ENCODE assay signal across 12 cellular contexts in genomic region chr12:47739959-47740358, GRCh38. TPM values are rescaled to one million over a fixed set of nuclear protein-coding genes. Genes with fewer than 3 reads are reported as not detected.
DNase-seq lines count a peak whose midpoint lies in the region; ATAC-seq and TF ChIP-seq lines count a peak whose summit lies in the region.
"Had no signal": no experiment of that assay in that cellular context is flagged by ENCODE, and none has a peak within 500 bp of the region (broad histone marks: within the 10 kb centered on the region; RNA-seq: fewer than 3 reads in every experiment).

No MANE protein-coding gene starts in this region.

- H3K4me3 Mint-ChIP-seq in brain = no peak overlapping the region

- H3K27ac ChIP-seq in temporal lobe (ENCODE audit: low read depth, low read length) (peak overlapping the region; percentile 89), SJCRH30 (no peak overlapping the region)
- H3K27ac ChIP-seq: body of pancreas, SJSA1 had no signal

- no peak overlapping the region for H3K4me3 ChIP-seq in SJCRH30
- H3K4me3 ChIP-seq: body of pancreas, SJSA1 had no signal

- peak overlapping the region in 3 of 5 experiments; percentile 28 to 96 (median 89) for H3K27ac Mint-ChIP-seq in brain

- DNase-seq in activated CD4-positive, CD25-positive, alpha-beta regulatory T cell (lab: John Stamatoyannopoulos, UW) = no peak
- DNase-seq in SJCRH30 = no peak
- DNase-seq in AG08396 (ENCODE audit: low spot score) = no peak
- DNase-seq in activated effector memory CD4-positive, alpha-beta T cell treated with anti-CD3 and anti-CD28 coated beads, Interleukin-2, amount 50 U/mL, for 16 hours = no peak
- DNase-seq: body of pancreas, HCEC 1CT had no signal

- H3K36me3 ChIP-seq in SJCRH30 = no peaks in the 10 kb centered on the region
- H3K36me3 ChIP-seq: SJSA1 had no signal

- peaks cover 9% of the 10 kb centered on the region for H3K27me3 Mint-ChIP-seq in brain

- H3K36me3 Mint-ChIP-seq in brain = no peaks in the 10 kb centered on the region

- peaks cover 88% of the 10 kb centered on the region for H3K4me1 Mint-ChIP-seq in brain

- TF ChIP-seq CTCF in brain (conservative IDR thresholded peaks at IDR 0.05) = no peak

- H3K27me3 ChIP-seq in SJCRH30 = peaks cover 6% of the 10 kb centered on the region; the same call in 1 of the 2 replicates
- H3K27me3 ChIP-seq: body of pancreas, SJSA1 had no signal

- peak; percentile 77 for ATAC-seq in GM19455 (IDR thresholded peaks at IDR 0.05; ENCODE audit: unreplicated experiment)
- ATAC-seq in HG03066 (IDR thresholded peaks at IDR 0.05; ENCODE audit: low read depth, unreplicated experiment) = peak; percentile 53
- ATAC-seq: body of pancreas had no signal

- no peaks in the 10 kb centered on the region for H3K9me3 ChIP-seq in SJCRH30 (replicated peaks)
- H3K9me3 ChIP-seq: body of pancreas, SJSA1 had no signal

- H3K9me3 Mint-ChIP-seq in brain = no peaks in the 10 kb centered on the region

- H3K4me1 ChIP-seq in SJCRH30 = peaks cover 23% of the 10 kb centered on the region

RNA-seq across cellular contexts. Expression of gene ENDOU, which starts 14.7 kb away (rescaled TPM):
- 0.80 TPM for polyA plus RNA-seq in brain (ENCODE audit: insufficient read depth, low read depth, low replicate concordance)
- total RNA-seq in temporal lobe = not detected
- total RNA-seq in SJCRH30 (2014; rRNA removed; shearing (Covaris generic)) = not detected in 2 replicates
- total RNA-seq: body of pancreas, kidney epithelial cell, SJSA1 had no signal

RNA-seq across cellular contexts. Expression of gene RAPGEF3, which starts 18.7 kb away (rescaled TPM):
- 10.3 TPM for polyA plus RNA-seq in brain (ENCODE audit: insufficient read depth, low read depth, low replicate concordance)
- 6.9 TPM for total RNA-seq in temporal lobe
- 0.49 and 0.68 TPM in 2 replicates for total RNA-seq in SJCRH30 (2014; rRNA removed; shearing (Covaris generic))

RNA-seq across cellular contexts. Expression of gene SLC48A1, which starts 33.1 kb away (rescaled TPM):
- 77.4 TPM for polyA plus RNA-seq in brain (ENCODE audit: insufficient read depth, low read depth, low replicate concordance)
- 7.4 TPM for total RNA-seq in temporal lobe
- total RNA-seq in SJCRH30 (2014; rRNA removed; shearing (Covaris generic)) = 1.1 and 1.4 TPM in 2 replicates

RNA-seq across cellular contexts. Expression of gene RPAP3, which starts 34.1 kb away (rescaled TPM):
- 6.2 TPM for polyA plus RNA-seq in brain (ENCODE audit: insufficient read depth, low read depth, low replicate concordance)
- total RNA-seq in temporal lobe = 19.7 TPM
- total RNA-seq in SJCRH30 (2014; rRNA removed; shearing (Covaris generic)) = 56.4 and 70.0 TPM in 2 replicates
